ENCODE assay signal across 9 cellular contexts in the genomic region with DNA sequence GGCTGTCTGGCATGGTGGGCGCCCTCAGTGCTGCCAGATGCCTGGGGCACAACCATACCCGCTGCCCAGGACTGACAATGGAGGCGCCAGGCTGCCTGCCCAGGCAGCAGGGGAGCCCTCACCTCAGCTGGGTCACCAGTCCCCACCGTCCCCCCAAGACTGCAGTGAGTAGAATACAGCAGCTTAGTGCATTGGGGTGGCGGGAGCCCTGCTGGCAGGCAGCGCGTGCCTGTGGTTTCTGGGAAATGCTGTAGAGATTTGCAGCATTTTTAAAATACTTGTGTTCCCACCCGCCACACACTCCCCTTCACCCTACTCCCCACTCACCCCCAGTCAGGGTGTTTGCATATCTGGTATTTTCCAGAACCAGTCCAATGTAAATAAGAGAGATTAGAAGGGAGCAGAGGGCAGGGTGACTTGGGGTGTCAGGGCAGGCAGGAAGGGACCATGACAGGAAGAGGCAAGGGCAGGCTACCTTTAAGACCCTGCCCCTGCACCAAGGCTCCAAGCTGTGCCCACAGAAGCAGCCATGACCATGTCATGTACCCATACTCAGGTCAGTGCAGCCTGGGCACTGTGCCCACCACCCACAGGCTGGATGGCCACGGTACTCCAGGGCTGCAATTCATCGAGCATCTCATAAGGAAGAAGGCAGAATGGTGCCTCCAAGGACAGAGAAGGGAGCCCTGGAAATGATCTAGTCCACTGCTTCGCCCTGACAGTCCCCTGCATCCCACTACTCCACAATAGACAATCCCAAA. TPM values are rescaled to one million over a fixed set of nuclear protein-coding genes. Genes with fewer than 3 reads are reported as not detected.
DNase-seq lines count a peak whose midpoint lies in the region; ATAC-seq, FAIRE-seq and TF ChIP-seq lines count a peak whose summit lies in the region.
"Had no signal": no experiment of that assay in that cellular context is flagged by ENCODE, and none has a peak within 500 bp of the region (broad histone marks: within the 10 kb centered on the region; RNA-seq: fewer than 3 reads in every experiment).

No MANE protein-coding gene starts in this region.

- 0 out of 2 replicates have a peak overlapping the region, but pooled peaks have one; percentile 63 for H3K9ac ChIP-seq in HCT116 (ENCODE audit: low read length)

- 73% methylated on average over 11 of the region's 11 CpGs for WGBS in A549 (ENCODE audit: missing lambda C conversion rate)
- 42 to 50% methylated on average over 2 to 11 of the region's 11 CpGs for WGBS in body of pancreas, 2 donors

- no peak overlapping the region for H3K4me3 ChIP-seq in A549
- no peak overlapping the region for H3K4me3 ChIP-seq in HCT116 (replicated peaks in 1 of 2; ENCODE audit: low read depth in 1 of 2, low read length in 2 of 2)
- H3K4me3 ChIP-seq in body of pancreas = no peak overlapping the region
- H3K4me3 ChIP-seq in lower lobe of right lung = no peak overlapping the region

- intact Hi-C loops in HCT116 (cut with micrococcal nuclease) (no loop called here), body of pancreas (cut with DNase I) (no loop called here), lower lobe of right lung (cut with DNase I) (no loop called here)

- no peak for TF ChIP-seq CTCF in A549 (IDR thresholded peaks at IDR 0.05)
- no peak for TF ChIP-seq CTCF in HCT116 (IDR thresholded peaks at IDR 0.05 in 2 of 3, conservative IDR thresholded peaks at IDR 0.05 in 1 of 3; ENCODE audit: borderline replicate concordance in 1 of 3, insufficient read depth in 1 of 3, low read depth in 2 of 3, low read length in 2 of 3)
- TF ChIP-seq CTCF in body of pancreas (IDR thresholded peaks at IDR 0.05) = no peak
- no peak for TF ChIP-seq CTCF in lower lobe of right lung (IDR thresholded peaks at IDR 0.05)

- FAIRE-seq in A549 (lab: Jason Lieb, UNC) = no peak

- H3K9me3 ChIP-seq in A549 (no peaks in the 10 kb centered on the region), HCT116 (ENCODE audit: control insufficient read depth in 1 of 2, insufficient read depth in 1 of 2, low read depth in 1 of 2, low read length in 2 of 2) (no peaks in the 10 kb centered on the region), body of pancreas (no peaks in the 10 kb centered on the region), lower lobe of right lung (no peaks in the 10 kb centered on the region)

- DNase-seq in A549 (ENCODE audit: low read depth in 1 of 2, low spot score in 1 of 2) (no peak), HCT116 (ENCODE audit: low read depth, low spot score) (no peak), body of pancreas (peak in 3 of 4 donors; percentile 45 to 63 (median 56)), lower lobe of right lung (no peak), amniotic stem cell (lab: John Stamatoyannopoulos, UW) (no peak)
- DNase-seq: DMS79 had no signal

- H3K9me2 ChIP-seq in HCT116 (ENCODE audit: insufficient read depth) = no peaks in the 10 kb centered on the region

- no peaks in the 10 kb centered on the region for H4K20me1 ChIP-seq in HCT116 (ENCODE audit: insufficient read depth)

- H3K4me1 ChIP-seq in A549 = peaks cover 78% of the 10 kb centered on the region
- peaks cover 60% of the 10 kb centered on the region in 2 experiments for H3K4me1 ChIP-seq in HCT116 (ENCODE audit: control insufficient read depth in 1 of 2, insufficient read depth in 2 of 2, low read length in 2 of 2)
- H3K4me1 ChIP-seq in body of pancreas = peaks cover 71% of the 10 kb centered on the region
- H3K4me1 ChIP-seq in lower lobe of right lung = peaks cover 82% of the 10 kb centered on the region

- no peak overlapping the region for H2AFZ ChIP-seq in HCT116 (ENCODE audit: low read depth, low read length, poor library complexity, severe bottlenecking)

- no peak for TF ChIP-seq EP300 in A549 (IDR thresholded peaks at IDR 0.05)

- BruUV-seq in HCT116 (replicated peaks; lab: Mats Ljungman, UMichigan) = no TSS peak

- H3K27me3 ChIP-seq in HCT116 (ENCODE audit: insufficient read depth, low read length) (no peaks in the 10 kb centered on the region), body of pancreas (no peaks in the 10 kb centered on the region), lower lobe of right lung (ENCODE audit: low read depth) (no peaks in the 10 kb centered on the region)

- no peak for TF ChIP-seq RAD21 in A549 (conservative IDR thresholded peaks at IDR 0.05 in 1 of 2, IDR thresholded peaks at IDR 0.05 in 1 of 2)
- TF ChIP-seq RAD21 in HCT116 (IDR thresholded peaks at IDR 0.05; ENCODE audit: low read depth) = no peak

- H3K79me2 ChIP-seq in HCT116 (ENCODE audit: insufficient read depth, low read length) = peaks cover 57% of the 10 kb centered on the region

- no peak for ATAC-seq in A549
- no peak for ATAC-seq in HCT116
- peak; percentile 52 for ATAC-seq in body of pancreas
- peak in 1 of 2 donors; percentile 10 for ATAC-seq in lower lobe of right lung
- no peak for ATAC-seq in GM21717 (IDR thresholded peaks at IDR 0.05; ENCODE audit: unreplicated experiment)
- no peak for ATAC-seq in GM18858 (IDR thresholded peaks at IDR 0.05; ENCODE audit: unreplicated experiment)
- no peak for ATAC-seq in GM18870 (IDR thresholded peaks at IDR 0.05; ENCODE audit: unreplicated experiment)

- CTCF ChIA-PET in A549 (lab: Yijun Ruan, JAX) (interaction anchor here (2.0 to 21.3 kb wide), 3 partner anchors 18 to 61 kb away, joined by 9 to 263 read pairs (median 65); a partner anchor contains a TSS), HCT116 (lab: Charles Lee) (interaction anchor here (2.0 kb wide), 1 partner anchor 10 kb away, joined by 5 read pairs; no protein-coding TSS in a partner anchor)

- H3K27ac ChIP-seq in A549 (peak overlapping the region; percentile 53 to 94; a peak in 5 of 6 replicates), HCT116 (ENCODE audit: low read depth, low read length) (peak overlapping the region; percentile 93; the same call in 1 of the 2 replicates), body of pancreas (peak overlapping the region; percentile 40 to 66 (median 56)), lower lobe of right lung (peak overlapping the region; percentile 63)

- POLR2A ChIA-PET in A549 (lab: Yijun Ruan, JAX) = no interaction called here
- POLR2A ChIA-PET in HCT116 (lab: Charles Lee) = no interaction called here

- RAD21 ChIA-PET in HCT116 (lab: Charles Lee; ENCODE audit: low non-redundant PET in 1 of 2, low total read pairs in 2 of 2, uncharacterized antibody in 2 of 2, unreplicated experiment in 2 of 2) = no interaction called here

- H3K36me3 ChIP-seq in HCT116 (ENCODE audit: control insufficient read depth in 1 of 2, insufficient read depth in 2 of 2, low read length in 2 of 2) = no peaks in the 10 kb centered on the region; a peak in 1 of 4 replicates
- H3K36me3 ChIP-seq in body of pancreas (replicated peaks in 1 of 2; ENCODE audit: insufficient read depth in 1 of 2, low read depth in 2 of 2) = no peaks in the 10 kb centered on the region
- H3K36me3 ChIP-seq in lower lobe of right lung = no peaks in the 10 kb centered on the region

- TF ChIP-seq POLR2A in A549 (IDR thresholded peaks at IDR 0.05; ENCODE audit: low read length) = no peak
- no peak for TF ChIP-seq POLR2A in HCT116 (IDR thresholded peaks at IDR 0.05; ENCODE audit: borderline replicate concordance, extremely low read depth, insufficient read depth, insufficient read length)
- no peak for TF ChIP-seq POLR2A in body of pancreas (IDR thresholded peaks at IDR 0.05)

- H3K4me2 ChIP-seq in A549 (peak overlapping the region; percentile 69), HCT116 (ENCODE audit: low read length) (peak overlapping the region; percentile 76)

TF ChIP-seq in A549, 52 proteins besides CTCF, POLR2A, EP300 and RAD21 (continues in another document):
- no peak for TF ChIP-seq FOSB (CRISPR knock-in tag; IDR thresholded peaks at IDR 0.05)
- TF ChIP-seq SMC3 (IDR thresholded peaks at IDR 0.05) = no peak
- TF ChIP-seq GATA3 (IDR thresholded peaks at IDR 0.05; ENCODE audit: borderline replicate concordance) = no peak
- TF ChIP-seq, protein P1, sequence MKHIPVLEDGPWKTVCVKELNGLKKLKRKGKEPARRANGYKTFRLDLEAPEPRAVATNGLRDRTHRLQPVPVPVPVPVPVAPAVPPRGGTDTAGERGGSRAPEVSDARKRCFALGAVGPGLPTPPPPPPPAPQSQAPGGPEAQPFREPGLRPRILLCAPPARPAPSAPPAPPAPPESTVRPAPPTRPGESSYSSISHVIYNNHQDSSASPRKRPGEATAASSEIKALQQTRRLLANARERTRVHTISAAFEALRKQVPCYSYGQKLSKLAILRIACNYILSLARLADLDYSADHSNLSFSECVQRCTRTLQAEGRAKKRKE (CRISPR knock-in tag; IDR thresholded peaks at IDR 0.05; ENCODE audit: low read depth) = no peak
- no peak for TF ChIP-seq JUNB (IDR thresholded peaks at IDR 0.05)

TF ChIP-seq in HCT116, 20 proteins besides CTCF, POLR2A, EP300 and RAD21 (continues in another document):
- TF ChIP-seq SRF (IDR thresholded peaks at IDR 0.05; ENCODE audit: low read depth) = no peak
- no peak for TF ChIP-seq TCF7L2 (IDR thresholded peaks at IDR 0.05; ENCODE audit: borderline replicate concordance, extremely low read depth, insufficient read depth, insufficient read length)
- TF ChIP-seq ZNF274 (IDR thresholded peaks at IDR 0.05; ENCODE audit: low read depth, low read length) = no peak
- no peak for TF ChIP-seq EGR1 (IDR thresholded peaks at IDR 0.05; ENCODE audit: low read depth)
- no peak for TF ChIP-seq CEBPB (IDR thresholded peaks at IDR 0.05; ENCODE audit: low read depth)
- TF ChIP-seq JUND (IDR thresholded peaks at IDR 0.05) = no peak
- no peak for TF ChIP-seq FOSL1 (IDR thresholded peaks at IDR 0.05; ENCODE audit: low read depth)
- no peak for TF ChIP-seq SP1 (IDR thresholded peaks at IDR 0.05; ENCODE audit: low read depth)
- TF ChIP-seq SIN3A (IDR thresholded peaks at IDR 0.05; ENCODE audit: low read depth) = no peak

RNA-seq across cellular contexts. Expression of a gene that starts 21.5 kb away (rescaled TPM):
- polyA plus RNA-seq in A549 (2011; rRNA removed) (12.3 and 26.3 TPM in 2 replicates), A549 (2017; fragmentation: RNase III; extraction: RNeasy Plus Mini Kit Qiagen cat#74134 plus additional on column Dnase treatment) (22.4 to 29.7 TPM (median 28.4 TPM) in 3 replicates)
- polyA plus RNA-seq in A549 (2012; cell fraction: cytosol; rRNA removed) = 8.3 and 9.9 TPM in 2 replicates
- 37.5 and 46.4 TPM in 2 replicates for polyA plus RNA-seq in A549 (2012; cell fraction: nucleus; rRNA removed)
- 47.9 and 52.2 TPM in 2 replicates for polyA minus RNA-seq in A549 (2011; rRNA and poly(A)+ RNA removed)
- total RNA-seq in HCT116 (2021; ENCODE audit: unreplicated experiment) (37.2 TPM), body of pancreas (10 to 100 TPM; 45.4 to 73.2 TPM), lower lobe of right lung (59.5 TPM)
- 33.8 and 36.0 TPM in 2 replicates for polyA plus RNA-seq in HCT116 (2012)

Comparison
In these comparisons a context has a peak if more than half of its experiments do, and no peak if none do; other contexts are left out.
1. DNase-seq: peak in body of pancreas (3 of 4); none in A549 (0 of 2), HCT116 (single experiment), lower lobe of right lung (single experiment) and amniotic stem cell (single experiment).
2. Peak in every context shown above with its lines, with median percentiles within 50 percentile points of each other: H3K27ac ChIP-seq.